Comparison of ENCODE assay signal across 12 cellular contexts in the genomic region with DNA sequence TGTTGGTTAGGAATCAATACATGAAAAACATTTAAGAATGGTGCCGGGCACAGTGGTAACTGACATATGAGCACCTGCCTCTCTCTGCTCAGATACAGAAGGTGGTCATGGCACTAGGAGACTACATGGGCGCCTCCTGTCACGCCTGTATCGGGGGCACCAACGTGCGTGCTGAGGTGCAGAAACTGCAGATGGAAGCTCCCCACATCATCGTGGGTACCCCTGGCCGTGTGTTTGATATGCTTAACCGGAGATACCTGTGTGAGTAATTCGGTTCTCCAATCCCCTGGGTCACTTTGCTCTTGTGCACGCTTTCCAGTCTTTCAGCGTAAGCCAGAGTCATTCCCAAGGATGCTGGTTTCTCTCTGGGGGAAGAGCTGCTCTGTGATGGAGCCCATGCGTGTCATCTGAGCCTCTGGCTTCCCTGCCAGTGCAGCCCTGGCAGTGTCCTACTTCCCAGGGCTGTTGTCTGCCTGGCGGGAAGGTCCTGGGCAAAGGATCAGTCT. TPM values are rescaled to one million over a fixed set of nuclear protein-coding genes. Genes with fewer than 3 reads are reported as not detected.
DNase-seq lines count a peak whose midpoint lies in the region; ATAC-seq and TF ChIP-seq lines count a peak whose summit lies in the region.
"Had no signal": no experiment of that assay in that cellular context is flagged by ENCODE, and none has a peak within 500 bp of the region (broad histone marks: within the 10 kb centered on the region; RNA-seq: fewer than 3 reads in every experiment).

No MANE protein-coding gene starts in this region.

- H3K27ac ChIP-seq in CD4-positive, alpha-beta memory T cell (ENCODE audit: low read depth, low read length) = no peak overlapping the region
- 0 out of 2 replicates have a peak overlapping the region, but pooled peaks have one; percentile 20 for H3K27ac ChIP-seq in HEK293 (ENCODE audit: extremely low read depth, low read depth, low read length)
- H3K27ac ChIP-seq: prostate gland, vagina had no signal

- intact Hi-C loops in CD4-positive, alpha-beta memory T cell (cut with micrococcal nuclease) = no loop called here
- intact Hi-C loops in cardiac septum (cut with DNase I) = no loop called here

- no peak for TF ChIP-seq CTCF in HEK293 (tag by site-specific recombination; IDR thresholded peaks at IDR 0.05)

- H3K4me3 ChIP-seq in CD4-positive, alpha-beta memory T cell (ENCODE audit: low read length in 2 of 2) = no peak overlapping the region
- H3K4me3 ChIP-seq in HEK293 (ENCODE audit: low read depth, low read length) = no peak overlapping the region
- H3K4me3 ChIP-seq: Peyer's patch, prostate gland, vagina had no signal

- H3K27ac Mint-ChIP-seq in CD4-positive, alpha-beta memory T cell = peak overlapping the region in 6 of 7 donors; percentile 13 to 99 (median 90)
- H3K27ac Mint-ChIP-seq in activated naive CD8-positive, alpha-beta T cell treated with anti-CD3 and anti-CD28 coated beads, Interleukin-2, amount 50 U/mL, for 24 hours = peak overlapping the region; percentile 100
- H3K27ac Mint-ChIP-seq in natural killer cell treated with Interleukin-12 subunit alpha and Interleukin-12 subunit beta and Interleukin-15 and Interleukin-18, amount 100 ng/mL, for 72 hours = peak overlapping the region; percentile 96 to 99

- POLR2A ChIA-PET in CD4-positive, alpha-beta memory T cell (lab: Charles Lee; ENCODE audit: partially characterized antibody) = interaction anchor here (0.7 to 8.6 kb wide), 7 partner anchors 10 to 224 kb away, joined by 3 to 220 read pairs (median 5); a partner anchor contains a TSS
- POLR2A ChIA-PET in HEK293 (lab: Yijun Ruan, JAX) = interaction anchor here (0.6 to 8.2 kb wide), 5 partner anchors 9 to 247 kb away, joined by 3 to 98 read pairs (median 3); a partner anchor contains a TSS

- no peaks in the 10 kb centered on the region for H3K9me3 ChIP-seq in CD4-positive, alpha-beta memory T cell (ENCODE audit: control insufficient read depth in 1 of 2, low read length in 2 of 2)
- no peaks in the 10 kb centered on the region for H3K9me3 ChIP-seq in HEK293 (ENCODE audit: control insufficient read depth, insufficient read depth, low read depth, low read length)
- H3K9me3 ChIP-seq: Peyer's patch, prostate gland, vagina had no signal

- peaks cover 0 to 26% (median 0%) of the 10 kb centered on the region in 8 donors for H3K9me3 Mint-ChIP-seq in CD4-positive, alpha-beta memory T cell
- H3K9me3 Mint-ChIP-seq in activated naive CD8-positive, alpha-beta T cell treated with anti-CD3 and anti-CD28 coated beads, Interleukin-2, amount 50 U/mL, for 24 hours = no peaks in the 10 kb centered on the region
- no peaks in the 10 kb centered on the region for H3K9me3 Mint-ChIP-seq in natural killer cell treated with Interleukin-12 subunit alpha and Interleukin-12 subunit beta and Interleukin-15 and Interleukin-18, amount 100 ng/mL, for 72 hours

- ATAC-seq in activated naive CD8-positive, alpha-beta T cell treated with anti-CD3 and anti-CD28 coated beads, Interleukin-2, amount 50 U/mL, for 24 hours = no peak
- no peak for ATAC-seq in natural killer cell treated with Interleukin-12 subunit alpha and Interleukin-12 subunit beta and Interleukin-15 and Interleukin-18, amount 100 ng/mL, for 72 hours
- ATAC-seq in GM18517 (IDR thresholded peaks at IDR 0.05; ENCODE audit: unreplicated experiment) = no peak
- ATAC-seq in GM21737 (IDR thresholded peaks at IDR 0.05; ENCODE audit: unreplicated experiment) = no peak

- peaks cover 42 to 94% (median 60%) of the 10 kb centered on the region in 4 donors for H3K4me1 Mint-ChIP-seq in CD4-positive, alpha-beta memory T cell
- peaks cover 82% of the 10 kb centered on the region for H3K4me1 Mint-ChIP-seq in activated naive CD8-positive, alpha-beta T cell treated with anti-CD3 and anti-CD28 coated beads, Interleukin-2, amount 50 U/mL, for 24 hours
- H3K4me1 Mint-ChIP-seq in natural killer cell treated with Interleukin-12 subunit alpha and Interleukin-12 subunit beta and Interleukin-15 and Interleukin-18, amount 100 ng/mL, for 72 hours (ENCODE audit: low read depth in 2 of 2) = peaks cover 82 to 85% of the 10 kb centered on the region in 2 donors

- peaks cover 65% of the 10 kb centered on the region for H3K4me1 ChIP-seq in CD4-positive, alpha-beta memory T cell (ENCODE audit: insufficient read depth, low read length)
- peaks cover 5% of the 10 kb centered on the region for H3K4me1 ChIP-seq in HEK293 (ENCODE audit: control insufficient read depth, insufficient read depth, low read length)
- H3K4me1 ChIP-seq: prostate gland had no signal

- DNase-seq in CD4-positive, alpha-beta memory T cell = no peak
- DNase-seq in activated naive CD8-positive, alpha-beta T cell treated with anti-CD3 and anti-CD28 coated beads, Interleukin-2, amount 50 U/mL, for 24 hours = no peak
- DNase-seq in natural killer cell treated with Interleukin-12 subunit alpha and Interleukin-12 subunit beta and Interleukin-15 and Interleukin-18, amount 100 ng/mL, for 72 hours (ENCODE audit: low spot score) = no peak
- no peak for DNase-seq in cardiac septum (ENCODE audit: low spot score)
- no peak for DNase-seq in OCI-M2 (lab: John Stamatoyannopoulos, UW; ENCODE audit: unreplicated experiment)
- DNase-seq: NCI-H1930, Peyer's patch had no signal

- CTCF ChIA-PET in CD4-positive, alpha-beta memory T cell (lab: Charles Lee; ENCODE audit: partially characterized antibody) = interaction anchor here (1.0 to 2.9 kb wide), 2 partner anchors 16 to 111 kb away, joined by 3 to 18 read pairs; a partner anchor contains a TSS
- CTCF ChIA-PET in HEK293 (lab: Yijun Ruan, JAX) = interaction anchor here (1.0 to 1.3 kb wide), 3 partner anchors 10 to 16 kb away, joined by 3 read pairs; a partner anchor contains a TSS

- no peaks in the 10 kb centered on the region for H3K27me3 ChIP-seq in CD4-positive, alpha-beta memory T cell (ENCODE audit: insufficient read depth, low read length)
- H3K27me3 ChIP-seq: Peyer's patch, vagina had no signal

- no peaks in the 10 kb centered on the region for H3K27me3 Mint-ChIP-seq in CD4-positive, alpha-beta memory T cell
- peaks cover 6% of the 10 kb centered on the region for H3K27me3 Mint-ChIP-seq in activated naive CD8-positive, alpha-beta T cell treated with anti-CD3 and anti-CD28 coated beads, Interleukin-2, amount 50 U/mL, for 24 hours
- no peaks in the 10 kb centered on the region for H3K27me3 Mint-ChIP-seq in natural killer cell treated with Interleukin-12 subunit alpha and Interleukin-12 subunit beta and Interleukin-15 and Interleukin-18, amount 100 ng/mL, for 72 hours

- peaks cover 54% of the 10 kb centered on the region for H3K36me3 ChIP-seq in CD4-positive, alpha-beta memory T cell (ENCODE audit: insufficient read depth, low read length)
- H3K36me3 ChIP-seq in HEK293 (ENCODE audit: control insufficient read depth in 2 of 2, insufficient read depth in 1 of 2, low read length in 2 of 2) = peaks cover 39 to 81% of the 10 kb centered on the region in 2 experiments

- H3K36me3 Mint-ChIP-seq in CD4-positive, alpha-beta memory T cell = peaks cover 53 to 83% of the 10 kb centered on the region in 2 donors
- peaks cover 76% of the 10 kb centered on the region for H3K36me3 Mint-ChIP-seq in activated naive CD8-positive, alpha-beta T cell treated with anti-CD3 and anti-CD28 coated beads, Interleukin-2, amount 50 U/mL, for 24 hours (ENCODE audit: low read depth)
- H3K36me3 Mint-ChIP-seq in natural killer cell treated with Interleukin-12 subunit alpha and Interleukin-12 subunit beta and Interleukin-15 and Interleukin-18, amount 100 ng/mL, for 72 hours = peaks cover 48% of the 10 kb centered on the region

- peak overlapping the region in 6 of 8 donors; percentile 22 to 79 (median 46) for H3K4me3 Mint-ChIP-seq in CD4-positive, alpha-beta memory T cell
- H3K4me3 Mint-ChIP-seq in activated naive CD8-positive, alpha-beta T cell treated with anti-CD3 and anti-CD28 coated beads, Interleukin-2, amount 50 U/mL, for 24 hours = peak overlapping the region; percentile 91
- peak overlapping the region; percentile 90 for H3K4me3 Mint-ChIP-seq in natural killer cell treated with Interleukin-12 subunit alpha and Interleukin-12 subunit beta and Interleukin-15 and Interleukin-18, amount 100 ng/mL, for 72 hours

TF ChIP-seq in HEK293, 187 proteins besides CTCF, POLR2A, EP300 and RAD21 (continues in another document):
- TF ChIP-seq ZNF558 (tag by site-specific recombination; IDR thresholded peaks at IDR 0.05) = no peak
- TF ChIP-seq, protein P1, sequence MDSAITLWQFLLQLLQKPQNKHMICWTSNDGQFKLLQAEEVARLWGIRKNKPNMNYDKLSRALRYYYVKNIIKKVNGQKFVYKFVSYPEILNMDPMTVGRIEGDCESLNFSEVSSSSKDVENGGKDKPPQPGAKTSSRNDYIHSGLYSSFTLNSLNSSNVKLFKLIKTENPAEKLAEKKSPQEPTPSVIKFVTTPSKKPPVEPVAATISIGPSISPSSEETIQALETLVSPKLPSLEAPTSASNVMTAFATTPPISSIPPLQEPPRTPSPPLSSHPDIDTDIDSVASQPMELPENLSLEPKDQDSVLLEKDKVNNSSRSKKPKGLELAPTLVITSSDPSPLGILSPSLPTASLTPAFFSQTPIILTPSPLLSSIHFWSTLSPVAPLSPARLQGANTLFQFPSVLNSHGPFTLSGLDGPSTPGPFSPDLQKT (IDR thresholded peaks at IDR 0.05; ENCODE audit: borderline replicate concordance, low read depth, low read length) = no peak

RNA-seq across cellular contexts. Expression of a gene that starts 3.0 kb away (rescaled TPM):
- total RNA-seq in CD4-positive, alpha-beta memory T cell = 10 to 100 TPM; 19.8 to 20.9 TPM
- under 1 TPM in 1 of 2 donors, not detected in 1; 0.59 TPM for polyA plus RNA-seq in CD4-positive, alpha-beta memory T cell
- 10 to 100 TPM; 20.8 to 51.1 TPM for total RNA-seq in natural killer cell treated with Interleukin-12 subunit alpha and Interleukin-12 subunit beta and Interleukin-15 and Interleukin-18, amount 100 ng/mL, for 72 hours
- 11.4 TPM for total RNA-seq in cardiac septum

RNA-seq across cellular contexts. Expression of a gene that starts 7.2 kb away (rescaled TPM):
- total RNA-seq in CD4-positive, alpha-beta memory T cell = 10 to 100 TPM; 23.8 to 25.0 TPM
- 10 to 100 TPM; 41.7 to 50.1 TPM for polyA plus RNA-seq in CD4-positive, alpha-beta memory T cell
- 10 to 100 TPM; 82.7 to 95.5 TPM for total RNA-seq in natural killer cell treated with Interleukin-12 subunit alpha and Interleukin-12 subunit beta and Interleukin-15 and Interleukin-18, amount 100 ng/mL, for 72 hours
- 22.4 TPM for total RNA-seq in cardiac septum

RNA-seq across cellular contexts. Expression of a gene that starts 13.4 kb away (rescaled TPM):
- total RNA-seq in CD4-positive, alpha-beta memory T cell = 1 to 10 TPM; 1.0 to 1.1 TPM
- not detected for polyA plus RNA-seq in CD4-positive, alpha-beta memory T cell
- under 1 TPM in 1 of 2 donors, not detected in 1; 0.26 TPM for total RNA-seq in natural killer cell treated with Interleukin-12 subunit alpha and Interleukin-12 subunit beta and Interleukin-15 and Interleukin-18, amount 100 ng/mL, for 72 hours
- 1.1 TPM for total RNA-seq in cardiac septum

RNA-seq across cellular contexts. Expression of a gene that starts 14.8 kb away (rescaled TPM):
- 10 to 100 TPM; 37.7 to 40.1 TPM for total RNA-seq in CD4-positive, alpha-beta memory T cell
- polyA plus RNA-seq in CD4-positive, alpha-beta memory T cell = 10 to 100 TPM; 13.1 to 15.5 TPM
- total RNA-seq in natural killer cell treated with Interleukin-12 subunit alpha and Interleukin-12 subunit beta and Interleukin-15 and Interleukin-18, amount 100 ng/mL, for 72 hours = 10 to 100 TPM; 56.2 to 90.1 TPM
- 33.8 TPM for total RNA-seq in cardiac septum

RNA-seq across cellular contexts. Expression of a gene that starts 17.9 kb away (rescaled TPM):
- total RNA-seq in CD4-positive, alpha-beta memory T cell = 1 to 10 TPM; 2.9 to 3.8 TPM
- polyA plus RNA-seq in CD4-positive, alpha-beta memory T cell = under 1 TPM in 1 of 2 donors, not detected in 1; 0.68 TPM
- total RNA-seq in natural killer cell treated with Interleukin-12 subunit alpha and Interleukin-12 subunit beta and Interleukin-15 and Interleukin-18, amount 100 ng/mL, for 72 hours = 1 to 10 TPM; 3.1 to 6.8 TPM
- 4.9 TPM for total RNA-seq in cardiac septum
